34 cellular contexts compared by ENCODE assay signal in the genomic region with DNA sequence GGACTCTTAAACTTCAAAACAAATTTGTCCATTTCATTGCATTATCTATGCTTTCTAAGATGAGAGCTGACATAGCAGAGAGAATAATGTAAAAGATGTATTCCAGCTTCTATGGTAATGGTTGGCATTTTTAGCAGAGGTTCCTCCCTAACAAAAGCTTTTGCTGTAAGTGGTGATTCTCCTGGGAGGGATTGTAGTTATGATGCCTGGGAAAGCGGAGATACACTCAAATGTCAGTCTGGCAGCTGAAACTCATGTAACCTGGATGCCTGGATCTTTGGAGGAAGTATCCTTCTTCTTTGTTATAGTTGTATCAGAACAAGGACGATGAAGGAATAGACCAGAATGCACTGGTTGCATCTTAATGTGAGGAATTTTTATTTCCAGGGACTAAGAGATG. TPM values are rescaled to one million over a fixed set of nuclear protein-coding genes. Genes with fewer than 3 reads are reported as not detected.
"Had no signal": no experiment of that assay in that cellular context is flagged by ENCODE, and none has a peak within 500 bp of the region (broad histone marks: within the 10 kb centered on the region; RNA-seq: fewer than 3 reads in every experiment).

No MANE protein-coding gene starts in this region.

- ATAC-seq: activated CD8-positive, alpha-beta T cell treated with anti-CD3 and anti-CD28 coated beads for 36 hours; activated naive CD4-positive, alpha-beta T cell treated with anti-CD3 and anti-CD28 coated beads, Interleukin-2, amount 50 U/mL, for 72 hours; activated T-cell treated with anti-CD3 and anti-CD28 coated beads, Interleukin-2, amount 50 U/mL, for 4 hours; activated T-cell treated with anti-CD3 and anti-CD28 coated beads, Interleukin-2, amount 50 U/mL, for 72 hours; activated T-helper 17 cell treated with anti-CD3 and anti-CD28 coated beads, Interleukin-2, amount 50 U/mL, for 72 hours; body of pancreas had no signal

- H3K4me3 ChIP-seq: adrenal gland, body of pancreas, breast epithelium had no signal

- H3K4me1 ChIP-seq: adrenal gland, body of pancreas, breast epithelium had no signal

- H3K27me3 ChIP-seq: adrenal gland, body of pancreas, brain microvascular endothelial cell, breast epithelium had no signal

- DNase-seq: activated B cell treated with CpG ODN at 0.5 μM for 24 hours; activated CD4-positive, alpha-beta memory T cell treated with anti-CD3 and anti-CD28 coated beads for 36 hours; activated CD4-positive, alpha-beta T cell treated with anti-CD3 and anti-CD28 coated beads for 4 hours; activated CD4-positive, alpha-beta T cell treated with anti-CD3 and anti-CD28 coated beads, Interleukin-2, amount 10 ng/mL, durations not matched to agents 24 days and 14 days; activated CD4-positive, alpha-beta T cell treated with anti-CD3 and anti-CD28 coated beads, Interleukin-2, amount 50 U/mL, for 1 hour; activated CD4-positive, alpha-beta T cell treated with anti-CD3 and anti-CD28 coated beads, Interleukin-2, amount 50 U/mL, for 4 hours; activated CD4-positive, CD25-positive, alpha-beta regulatory T cell treated with anti-CD3 and anti-CD28 coated beads, Interleukin-2, amount 50 U/mL, for 72 hours; activated CD8-positive, alpha-beta memory T cell treated with anti-CD3 and anti-CD28 coated beads, Interleukin-2, amount 50 U/mL, for 4 hours; activated CD8-positive, alpha-beta T cell treated with anti-CD3 and anti-CD28 coated beads for 36 hours; activated effector memory CD4-positive, alpha-beta T cell treated with anti-CD3 and anti-CD28 coated beads, Interleukin-2, amount 50 U/mL, for 16 hours; activated gamma-delta T cell treated with Interleukin-2 at 50 U/mL for 16 hours; activated naive CD4-positive, alpha-beta T cell; activated naive CD4-positive, alpha-beta T cell treated with anti-CD3 and anti-CD28 coated beads for 36 hours; activated naive CD4-positive, alpha-beta T cell treated with anti-CD3 and anti-CD28 coated beads, Interleukin-2, amount 50 U/mL, for 16 hours; activated naive CD8-positive, alpha-beta T cell treated with anti-CD3 and anti-CD28 coated beads for 36 hours; activated T-cell treated with anti-CD3 and anti-CD28 coated beads for 4 hours; activated T-cell treated with anti-CD3 and anti-CD28 coated beads, Interleukin-2, amount 50 U/mL, for 1 hour; activated T-cell treated with anti-CD3 and anti-CD28 coated beads, Interleukin-2, amount 50 U/mL, for 4 hours; activated T-cell treated with anti-CD3 and anti-CD28 coated beads, Interleukin-2, amount 50 U/mL, for 72 hours; adrenal gland; amniotic stem cell; aorta; body of pancreas; brain microvascular endothelial cell; central memory CD4-positive, alpha-beta T cell; T-helper 2 cell; T-helper 9 cell had no signal

- H3K36me3 ChIP-seq: brain microvascular endothelial cell, breast epithelium had no signal

- H3K27ac ChIP-seq: adrenal gland, body of pancreas, brain microvascular endothelial cell, breast epithelium, VCaP had no signal

- H3K9me3 ChIP-seq: adrenal gland, body of pancreas, breast epithelium had no signal

RNA-seq across cellular contexts. Expression of gene CHL1, which starts 7.5 kb away (rescaled TPM):
- total RNA-seq: activated CD4-positive, alpha-beta memory T cell treated with anti-CD3 and anti-CD28 coated beads for 36 hours; activated CD4-positive, alpha-beta T cell treated with anti-CD3 and anti-CD28 coated beads, Interleukin-2, amount 10 ng/mL, durations not matched to agents 24 days and 14 days; activated CD8-positive, alpha-beta memory T cell treated with anti-CD3 and anti-CD28 coated beads for 36 hours; activated CD8-positive, alpha-beta T cell treated with anti-CD3 and anti-CD28 coated beads for 36 hours; activated naive CD4-positive, alpha-beta T cell treated with anti-CD3 and anti-CD28 coated beads for 36 hours; activated naive CD4-positive, alpha-beta T cell treated with anti-CD3 and anti-CD28 coated beads, Interleukin-2, amount 50 U/mL, for 72 hours; activated naive CD8-positive, alpha-beta T cell treated with anti-CD3 and anti-CD28 coated beads for 36 hours; activated T-cell treated with anti-CD3 and anti-CD28 coated beads, Interleukin-2, amount 50 U/mL, for 72 hours; activated T-helper 1 cell treated with anti-CD3 and anti-CD28 coated beads, Interleukin-12 subunit alpha, Interleukin-12 subunit beta, Interleukin-2, Interleukin-4 antibody, amounts not matched to agents 30 ng/mL and 10 ng/mL and 1 ng/mL, durations not matched to agents 14 hours and 24 hours and 36 hours; activated T-helper 17 cell treated with anti-CD3 and anti-CD28 coated beads, Interleukin-2, amount 50 U/mL, for 72 hours; astrocyte had no signal
